11 cellular contexts compared by ENCODE assay signal in genomic region chr12:49664167-49664566, GRCh38. TPM values are rescaled to one million over a fixed set of nuclear protein-coding genes. Genes with fewer than 3 reads are reported as not detected.
DNase-seq lines count a peak whose midpoint lies in the region; ATAC-seq and TF ChIP-seq lines count a peak whose summit lies in the region.
"Had no signal": no experiment of that assay in that cellular context is flagged by ENCODE, and none has a peak within 500 bp of the region (broad histone marks: within the 10 kb centered on the region; RNA-seq: fewer than 3 reads in every experiment).

No MANE protein-coding gene starts in this region.

- H3F3A ChIP-seq in smooth muscle cell (ENCODE audit: low read depth) (no peaks in the 10 kb centered on the region), GM23338 (replicated peaks; ENCODE audit: low read depth) (no peaks in the 10 kb centered on the region)

- peak overlapping the region; percentile 14 for H3K4me3 Mint-ChIP-seq in T-helper 2 cell treated with Interferon-gamma antibody and Interleukin-4, amounts not matched to agents 5 μg/mL and 100 μg/mL, for 36 hours
- peak overlapping the region in 1 of 3 donors; percentile 74 for H3K4me3 Mint-ChIP-seq in T-cell
- H3K4me3 Mint-ChIP-seq in GM23338 = no peak overlapping the region
- H3K4me3 Mint-ChIP-seq: endodermal cell had no signal

- H4K20me1 ChIP-seq in fibroblast of lung (ENCODE audit: control insufficient read depth, extremely low read depth, insufficient read depth, low read length) (no peaks in the 10 kb centered on the region), smooth muscle cell (ENCODE audit: low read depth) (peaks cover 8% of the 10 kb centered on the region), GM23338 (replicated peaks; ENCODE audit: insufficient read depth) (0 out of 2 replicates have a peak, but pooled peaks cover 5% of the 10 kb centered on the region)

- H3K27ac Mint-ChIP-seq in T-helper 2 cell treated with Interferon-gamma antibody and Interleukin-4, amounts not matched to agents 5 μg/mL and 100 μg/mL, for 36 hours = peak overlapping the region; percentile 91
- H3K27ac Mint-ChIP-seq in T-cell = peak overlapping the region; percentile 98 to 99
- no peak overlapping the region for H3K27ac Mint-ChIP-seq in GM23338

- H3K9me2 ChIP-seq in GM23338 (ENCODE audit: insufficient read depth) = 0 out of 2 replicates have a peak, but pooled peaks cover 5% of the 10 kb centered on the region

- no peaks in the 10 kb centered on the region for H3K9me3 ChIP-seq in fibroblast of lung (ENCODE audit: control insufficient read depth, insufficient read depth, low read depth, low read length)
- H3K9me3 ChIP-seq in smooth muscle cell (replicated peaks; ENCODE audit: low read depth) = no peaks in the 10 kb centered on the region

- POLR2A ChIA-PET in T-cell (lab: Charles Lee) = interaction anchor here in 1 of 2 donors (0.5 kb wide), 1 partner anchor 18 kb away, joined by 3 read pairs; no protein-coding TSS in a partner anchor

- H3K27me3 Mint-ChIP-seq in T-helper 2 cell treated with Interferon-gamma antibody and Interleukin-4, amounts not matched to agents 5 μg/mL and 100 μg/mL, for 36 hours (ENCODE audit: low read depth) = no peaks in the 10 kb centered on the region
- H3K27me3 Mint-ChIP-seq in T-cell (no peaks in the 10 kb centered on the region), GM23338 (ENCODE audit: insufficient read depth, low read depth, poor library complexity) (no peaks in the 10 kb centered on the region)

- no peak overlapping the region for H3K4me2 ChIP-seq in fibroblast of lung (ENCODE audit: extremely low read depth, insufficient read depth, low read length)
- H3K4me2 ChIP-seq in smooth muscle cell = no peak overlapping the region
- H3K4me2 ChIP-seq in GM23338 = no peak overlapping the region

- H3K79me2 ChIP-seq in fibroblast of lung (ENCODE audit: control insufficient read depth, insufficient read depth, low read length) = no peaks in the 10 kb centered on the region
- H3K79me2 ChIP-seq in smooth muscle cell (ENCODE audit: low read depth) = peaks cover 20% of the 10 kb centered on the region
- no peaks in the 10 kb centered on the region for H3K79me2 ChIP-seq in GM23338 (replicated peaks; ENCODE audit: insufficient read depth)

- 97% methylated on average over 4 of the region's 4 CpGs for WGBS in smooth muscle cell (ENCODE audit: low lambda C conversion rate)

- CTCF ChIA-PET in T-cell (lab: Charles Lee) = interaction anchor here in 1 of 2 donors (1.0 to 1.9 kb wide), 2 partner anchors 20 to 28 kb away, joined by 3 to 9 read pairs; no protein-coding TSS in a partner anchor

- DNase-seq in T-helper 2 cell treated with Interferon-gamma antibody and Interleukin-4, amounts not matched to agents 5 μg/mL and 100 μg/mL, for 36 hours (ENCODE audit: low spot score) = no peak
- DNase-seq in T-helper 2 cell (no peak), T-cell (no peak), fibroblast of lung (ENCODE audit: low read depth in 2 of 2) (no peak), smooth muscle cell (lab: John Stamatoyannopoulos, UW; ENCODE audit: unreplicated experiment) (no peak), GM23338 (ENCODE audit: low spot score) (no peak)
- DNase-seq: 8988T, endodermal cell, NCI-H748 treated with DMSO at 0.1 percent for 48 hours had no signal

- no peak for ATAC-seq in T-cell (replicated peaks in 1 of 4)
- no peak for ATAC-seq in GM21576 (IDR thresholded peaks at IDR 0.05; ENCODE audit: unreplicated experiment)
- ATAC-seq in GM23338 = no peak
- ATAC-seq in HG02938 (IDR thresholded peaks at IDR 0.05; ENCODE audit: unreplicated experiment) = no peak

- peak overlapping the region; percentile 75 for H3K27ac ChIP-seq in fibroblast of lung (ENCODE audit: insufficient read depth, low read length)
- H3K27ac ChIP-seq in smooth muscle cell (ENCODE audit: low read depth) = peak overlapping the region; percentile 90
- no peak overlapping the region; the same call in 1 of the 2 replicates for H3K27ac ChIP-seq in GM23338 (ENCODE audit: low read depth)

- peaks cover 61% of the 10 kb centered on the region for H3K4me1 Mint-ChIP-seq in T-helper 2 cell treated with Interferon-gamma antibody and Interleukin-4, amounts not matched to agents 5 μg/mL and 100 μg/mL, for 36 hours (ENCODE audit: low read depth)
- H3K4me1 Mint-ChIP-seq in T-cell = peaks cover 91 to 96% (median 91%) of the 10 kb centered on the region in 3 donors
- H3K4me1 Mint-ChIP-seq in GM23338 = peaks cover 24% of the 10 kb centered on the region

- H3K9ac ChIP-seq in fibroblast of lung (ENCODE audit: insufficient read depth, low read length) (no peak overlapping the region), smooth muscle cell (ENCODE audit: low read depth) (no peak overlapping the region)

- peaks cover 35% of the 10 kb centered on the region for H3K36me3 Mint-ChIP-seq in T-helper 2 cell treated with Interferon-gamma antibody and Interleukin-4, amounts not matched to agents 5 μg/mL and 100 μg/mL, for 36 hours (ENCODE audit: low read depth)
- H3K36me3 Mint-ChIP-seq in T-cell (peaks cover 47% of the 10 kb centered on the region), GM23338 (ENCODE audit: low read depth) (peaks cover 26% of the 10 kb centered on the region)

- no peak overlapping the region for H2AFZ ChIP-seq in fibroblast of lung (ENCODE audit: low read length)
- no peak overlapping the region for H2AFZ ChIP-seq in smooth muscle cell (ENCODE audit: low read depth)
- no peak overlapping the region for H2AFZ ChIP-seq in GM23338

- H3K27me3 ChIP-seq in fibroblast of lung (ENCODE audit: control insufficient read depth, insufficient read depth, low read length) = no peaks in the 10 kb centered on the region
- H3K27me3 ChIP-seq in smooth muscle cell (ENCODE audit: low read depth) = no peaks in the 10 kb centered on the region
- no peaks in the 10 kb centered on the region for H3K27me3 ChIP-seq in GM23338 (ENCODE audit: insufficient read depth)

- no peak for TF ChIP-seq CTCF in fibroblast of lung (conservative IDR thresholded peaks at IDR 0.05 in 1 of 2, IDR thresholded peaks at IDR 0.05 in 1 of 2; ENCODE audit: low read depth in 1 of 2, low read length in 2 of 2)
- TF ChIP-seq CTCF in smooth muscle cell (IDR thresholded peaks at IDR 0.05; ENCODE audit: borderline replicate concordance, insufficient read depth, poor library complexity, severe bottlenecking) = no peak
- no peak for TF ChIP-seq CTCF in GM23338 (conservative IDR thresholded peaks at IDR 0.05; ENCODE audit: low read depth in 2 of 2)

- H3K36me3 ChIP-seq in fibroblast of lung (ENCODE audit: control insufficient read depth, insufficient read depth, low read length) (peaks cover 2% of the 10 kb centered on the region), smooth muscle cell (ENCODE audit: low read depth) (no peaks in the 10 kb centered on the region), GM23338 (ENCODE audit: insufficient read depth) (peaks cover 10% of the 10 kb centered on the region)

- peaks cover 11% of the 10 kb centered on the region for H3K4me1 ChIP-seq in fibroblast of lung (ENCODE audit: control insufficient read depth, extremely low read depth, insufficient read depth, low read length)
- H3K4me1 ChIP-seq in smooth muscle cell (ENCODE audit: low read depth) = no peaks in the 10 kb centered on the region
- H3K4me1 ChIP-seq in GM23338 (ENCODE audit: insufficient read depth) = peaks cover 17% of the 10 kb centered on the region

- H3K9me3 Mint-ChIP-seq in T-helper 2 cell treated with Interferon-gamma antibody and Interleukin-4, amounts not matched to agents 5 μg/mL and 100 μg/mL, for 36 hours = no peaks in the 10 kb centered on the region
- H3K9me3 Mint-ChIP-seq in T-cell (no peaks in the 10 kb centered on the region), GM23338 (no peaks in the 10 kb centered on the region)
- H3K9me3 Mint-ChIP-seq: endodermal cell had no signal

- H3K4me3 ChIP-seq in fibroblast of lung (replicated peaks in 1 of 4; ENCODE audit: control extremely low read depth in 1 of 4, insufficient read depth in 1 of 4, low read depth in 3 of 4, low read length in 4 of 4) (no peak overlapping the region), smooth muscle cell (no peak overlapping the region), GM23338 (no peak overlapping the region)

TF ChIP-seq in GM23338, 12 proteins besides CTCF, POLR2A, EP300 and RAD21 (continues in another document):
- TF ChIP-seq JUNB (IDR thresholded peaks at IDR 0.05; ENCODE audit: unreplicated experiment) = no peak
- no peak for TF ChIP-seq ZNF331 (CRISPR knock-in tag; IDR thresholded peaks at IDR 0.05; ENCODE audit: low read depth)

RNA-seq across cellular contexts. Expression of gene PRPF40B, which starts 40.8 kb away (rescaled TPM):
- 10 to 100 TPM in 4 of 5 donors, 1 to 10 TPM in 1; 7.4 to 18.0 (median 16.5) TPM for total RNA-seq in T-cell
- total RNA-seq in fibroblast of lung = 9.2 and 11.7 TPM in 2 replicates
- polyA plus RNA-seq in fibroblast of lung = 6.4 TPM in 2 replicates
- 5.6 and 7.3 TPM in 2 replicates for polyA plus RNA-seq in fibroblast of lung (2012)
- 6.3 and 8.3 TPM in 2 replicates for polyA minus RNA-seq in fibroblast of lung (ENCODE audit: low replicate concordance)
- total RNA-seq in smooth muscle cell = 5.7 and 6.2 TPM in 2 replicates
- 19.8 and 22.8 TPM in 2 replicates for polyA plus RNA-seq in smooth muscle cell
- 14.7 and 17.9 TPM in 2 replicates for total RNA-seq in GM23338 (2014; rRNA removed; shearing (Covaris generic))
- polyA plus RNA-seq in GM23338 (2016; fragmentation: Nextera tagmentation; extraction: Ambion mirVana) = 16.7 and 19.0 TPM in 2 replicates

RNA-seq across cellular contexts. Expression of gene FMNL3, which starts 43.0 kb away (rescaled TPM):
- 10 to 100 TPM; 34.2 to 45.5 (median 41.1) TPM for total RNA-seq in T-cell
- 17.2 and 22.5 TPM in 2 replicates for total RNA-seq in fibroblast of lung
- polyA plus RNA-seq in fibroblast of lung = 13.6 and 15.0 TPM in 2 replicates
- 11.2 and 12.9 TPM in 2 replicates for polyA plus RNA-seq in fibroblast of lung (2012)
- polyA minus RNA-seq in fibroblast of lung (ENCODE audit: low replicate concordance) = 44.6 and 47.4 TPM in 2 replicates
- total RNA-seq in smooth muscle cell = 18.3 and 20.8 TPM in 2 replicates
- polyA plus RNA-seq in smooth muscle cell = 19.7 and 21.7 TPM in 2 replicates
- total RNA-seq in GM23338 (2014; rRNA removed; shearing (Covaris generic)) = 17.8 and 32.6 TPM in 2 replicates
- 8.7 and 10.5 TPM in 2 replicates for polyA plus RNA-seq in GM23338 (2016; fragmentation: Nextera tagmentation; extraction: Ambion mirVana)

RNA-seq across cellular contexts. Expression of gene FAM186B, which starts 58.7 kb away (rescaled TPM):
- total RNA-seq in T-cell = under 1 TPM in 4 of 5 donors, not detected in 1; 0.32 to 0.65 (median 0.34) TPM
- 0.33 and 0.51 TPM in 2 replicates for total RNA-seq in fibroblast of lung
- 0.10 and 0.11 TPM in 2 replicates for polyA plus RNA-seq in fibroblast of lung
- 0.06 and 0.19 TPM in 2 replicates for polyA plus RNA-seq in fibroblast of lung (2012)
- polyA minus RNA-seq in fibroblast of lung (ENCODE audit: low replicate concordance) = not detected in 2 replicates
- 0.09 and 1.3 TPM in 2 replicates for total RNA-seq in smooth muscle cell
- 0.18 and 0.26 TPM in 2 replicates for polyA plus RNA-seq in smooth muscle cell
- 0.08 and 0.38 TPM in 2 replicates for total RNA-seq in GM23338 (2014; rRNA removed; shearing (Covaris generic))
- 0.21 and 0.31 TPM in 2 replicates for polyA plus RNA-seq in GM23338 (2016; fragmentation: Nextera tagmentation; extraction: Ambion mirVana)
